ENCODE assay signal across 8 cellular contexts in genomic region chr4:13544556-13545393, GRCh38. TPM values are rescaled to one million over a fixed set of nuclear protein-coding genes. Genes with fewer than 3 reads are reported as not detected.
DNase-seq lines count a peak whose midpoint lies in the region; ATAC-seq, FAIRE-seq and TF ChIP-seq lines count a peak whose summit lies in the region.

No MANE protein-coding gene starts in this region.

- H3K4me3 ChIP-seq in GM12875 (ENCODE audit: low read depth, low read length) (peak overlapping the region; percentile 47), epithelial cell of proximal tubule (ENCODE audit: low read depth, low read length) (peak overlapping the region; percentile 69), subcutaneous abdominal adipose tissue (ENCODE audit: low read depth in 1 of 5, low read length in 5 of 5) (peak overlapping the region; percentile 59 to 76 (median 71))

- H3K9ac ChIP-seq in subcutaneous abdominal adipose tissue (ENCODE audit: low read length in 5 of 5): peak overlapping the region in 1 of 5 donors; percentile 30

- peak overlapping the region; percentile 85 for H3K27ac Mint-ChIP-seq in mesothelial cell of epicardium

- no peaks in the 10 kb centered on the region for H3K36me3 ChIP-seq in subcutaneous abdominal adipose tissue (ENCODE audit: control insufficient read depth in 5 of 5, insufficient read depth in 5 of 5, low read length in 5 of 5)

- peaks cover 89% of the 10 kb centered on the region for H3K27me3 Mint-ChIP-seq in mesothelial cell of epicardium (ENCODE audit: low read depth)

- peaks cover 25% of the 10 kb centered on the region for H3K4me1 Mint-ChIP-seq in mesothelial cell of epicardium

- H3K4me1 ChIP-seq in subcutaneous abdominal adipose tissue (ENCODE audit: control insufficient read depth in 5 of 5, insufficient read depth in 5 of 5, low read length in 5 of 5): peaks cover 0 to 55% (median 48%) of the 10 kb centered on the region in 5 donors

- H3K36me3 Mint-ChIP-seq in mesothelial cell of epicardium: no peaks in the 10 kb centered on the region

- no peak overlapping the region for H3K27ac ChIP-seq in subcutaneous abdominal adipose tissue (ENCODE audit: low read depth, low read length)

- DNase-seq in A172 (ENCODE audit: low spot score) (peak; percentile 69), NCI-H187 (lab: John Stamatoyannopoulos, UW) (peak; percentile 67 to 89), epithelial cell of proximal tubule (ENCODE audit: low read depth) (no peak), mesothelial cell of epicardium (ENCODE audit: low spot score in 2 of 2, unreplicated experiment in 2 of 2) (peak; percentile 63 to 82)

- ATAC-seq in HG02840 (IDR thresholded peaks at IDR 0.05; ENCODE audit: low FRiP score, unreplicated experiment): peak; percentile 45

- peak overlapping the region; percentile 90 for H3K4me3 Mint-ChIP-seq in mesothelial cell of epicardium

- no peaks in the 10 kb centered on the region for H3K9me3 Mint-ChIP-seq in mesothelial cell of epicardium

- H3K9me3 ChIP-seq in subcutaneous abdominal adipose tissue (ENCODE audit: control insufficient read depth in 5 of 5, low read length in 5 of 5): no peaks in the 10 kb centered on the region

- TF ChIP-seq CTCF in GM12875 (IDR thresholded peaks at IDR 0.05; ENCODE audit: borderline replicate concordance, insufficient read depth, low read depth, low read length) (no peak), epithelial cell of proximal tubule (conservative IDR thresholded peaks at IDR 0.05; ENCODE audit: low read depth, low read length) (no peak), mesothelial cell of epicardium (IDR thresholded peaks at IDR 0.05; ENCODE audit: unreplicated experiment) (no peak)

- peak; percentile 86 for FAIRE-seq in TTC549 (lab: Jason Lieb, UNC)

- H3K27me3 ChIP-seq in subcutaneous abdominal adipose tissue (ENCODE audit: control insufficient read depth in 5 of 5, insufficient read depth in 4 of 5, low read length in 5 of 5): peaks cover 53 to 81% (median 75%) of the 10 kb centered on the region in 5 donors

RNA-seq across cellular contexts. Expression of gene NKX3-2, which starts 0.5 kb away (rescaled TPM):
- total RNA-seq in A172 (2014; rRNA removed; shearing (Covaris generic)): 0.03 and 0.55 TPM in 2 replicates
- total RNA-seq in epithelial cell of proximal tubule: not detected in 2 replicates
- total RNA-seq in mesothelial cell of epicardium: 1.3 to 1.4 TPM (median 1.3 TPM) in 3 replicates
